1 cellular context compared by ENCODE assay signal in the genomic region with DNA sequence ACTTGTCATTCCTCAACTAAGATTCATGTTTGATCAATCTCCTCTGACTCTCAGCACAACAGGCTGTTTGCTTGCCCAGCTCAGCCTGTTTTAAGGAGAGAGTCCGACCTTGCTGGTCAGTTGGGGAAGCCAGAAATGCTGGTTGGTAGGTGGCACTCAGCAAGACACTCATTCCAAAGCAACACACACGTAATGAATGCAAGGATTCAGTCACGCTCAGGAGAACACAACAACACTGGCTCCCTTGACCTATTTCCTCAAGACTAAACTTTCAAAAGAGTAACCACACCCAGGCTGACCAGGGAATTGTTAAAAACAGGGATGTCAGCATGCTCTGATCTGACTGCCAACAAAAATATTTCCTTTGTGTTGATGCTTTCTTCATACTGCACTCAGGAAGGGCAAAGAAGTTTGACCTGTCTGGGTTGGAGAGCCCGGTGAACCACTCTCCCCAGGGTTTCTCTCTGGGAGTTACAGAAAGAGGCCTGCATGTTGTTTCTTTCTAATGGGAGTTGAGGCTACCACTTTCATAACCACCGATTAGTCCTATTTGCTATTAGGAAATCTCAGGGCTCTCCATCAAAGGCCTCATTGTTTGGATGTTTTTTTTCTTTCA.
TF ChIP-seq lines count a peak whose summit lies in the region.

No MANE protein-coding gene starts in this region.

TF ChIP-seq in HepG2, 621 proteins besides CTCF, POLR2A, EP300 and RAD21 (continued from another document and continues in another):
- TF ChIP-seq, protein P1, sequence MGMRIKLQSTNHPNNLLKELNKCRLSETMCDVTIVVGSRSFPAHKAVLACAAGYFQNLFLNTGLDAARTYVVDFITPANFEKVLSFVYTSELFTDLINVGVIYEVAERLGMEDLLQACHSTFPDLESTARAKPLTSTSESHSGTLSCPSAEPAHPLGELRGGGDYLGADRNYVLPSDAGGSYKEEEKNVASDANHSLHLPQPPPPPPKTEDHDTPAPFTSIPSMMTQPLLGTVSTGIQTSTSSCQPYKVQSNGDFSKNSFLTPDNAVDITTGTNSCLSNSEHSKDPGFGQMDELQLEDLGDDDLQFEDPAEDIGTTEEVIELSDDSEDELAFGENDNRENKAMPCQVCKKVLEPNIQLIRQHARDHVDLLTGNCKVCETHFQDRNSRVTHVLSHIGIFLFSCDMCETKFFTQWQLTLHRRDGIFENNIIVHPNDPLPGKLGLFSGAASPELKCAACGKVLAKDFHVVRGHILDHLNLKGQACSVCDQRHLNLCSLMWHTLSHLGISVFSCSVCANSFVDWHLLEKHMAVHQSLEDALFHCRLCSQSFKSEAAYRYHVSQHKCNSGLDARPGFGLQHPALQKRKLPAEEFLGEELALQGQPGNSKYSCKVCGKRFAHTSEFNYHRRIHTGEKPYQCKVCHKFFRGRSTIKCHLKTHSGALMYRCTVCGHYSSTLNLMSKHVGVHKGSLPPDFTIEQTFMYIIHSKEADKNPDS (CRISPR knock-in tag; IDR thresholded peaks at IDR 0.05), result no peak
- no peak for TF ChIP-seq NFYC (CRISPR knock-in tag; IDR thresholded peaks at IDR 0.05)
- no peak for TF ChIP-seq ZFAT (CRISPR knock-in tag; conservative IDR thresholded peaks at IDR 0.05)
- TF ChIP-seq, protein P2, sequence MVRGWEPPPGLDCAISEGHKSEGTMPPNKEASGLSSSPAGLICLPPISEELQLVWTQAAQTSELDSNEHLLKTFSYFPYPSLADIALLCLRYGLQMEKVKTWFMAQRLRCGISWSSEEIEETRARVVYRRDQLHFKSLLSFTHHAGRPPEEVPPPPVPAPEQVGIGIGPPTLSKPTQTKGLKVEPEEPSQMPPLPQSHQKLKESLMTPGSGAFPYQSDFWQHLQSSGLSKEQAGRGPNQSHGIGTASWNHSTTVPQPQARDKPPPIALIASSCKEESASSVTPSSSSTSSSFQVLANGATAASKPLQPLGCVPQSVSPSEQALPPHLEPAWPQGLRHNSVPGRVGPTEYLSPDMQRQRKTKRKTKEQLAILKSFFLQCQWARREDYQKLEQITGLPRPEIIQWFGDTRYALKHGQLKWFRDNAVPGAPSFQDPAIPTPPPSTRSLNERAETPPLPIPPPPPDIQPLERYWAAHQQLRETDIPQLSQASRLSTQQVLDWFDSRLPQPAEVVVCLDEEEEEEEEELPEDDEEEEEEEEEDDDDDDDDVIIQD (CRISPR knock-in tag; IDR thresholded peaks at IDR 0.05; ENCODE audit: low read depth), result 0 out of 2 replicates have a peak, but pooled peaks have one; percentile 11
- TF ChIP-seq NBN (conservative IDR thresholded peaks at IDR 0.05), result no peak
- TF ChIP-seq FOXM1 (CRISPR knock-in tag; IDR thresholded peaks at IDR 0.05), result no peak
- TF ChIP-seq EEA1 (CRISPR knock-in tag; IDR thresholded peaks at IDR 0.05; ENCODE audit: borderline replicate concordance), result no peak
- no peak for TF ChIP-seq KDM1A (CRISPR knock-in tag; IDR thresholded peaks at IDR 0.05)
- no peak for TF ChIP-seq NFRKB (IDR thresholded peaks at IDR 0.05)
- TF ChIP-seq MED1 (CRISPR knock-in tag; IDR thresholded peaks at IDR 0.05), result no peak
- TF ChIP-seq ZNF619 (CRISPR knock-in tag; IDR thresholded peaks at IDR 0.05), result no peak
- no peak for TF ChIP-seq ZNF557 (CRISPR knock-in tag; IDR thresholded peaks at IDR 0.05)
- TF ChIP-seq, protein P3, sequence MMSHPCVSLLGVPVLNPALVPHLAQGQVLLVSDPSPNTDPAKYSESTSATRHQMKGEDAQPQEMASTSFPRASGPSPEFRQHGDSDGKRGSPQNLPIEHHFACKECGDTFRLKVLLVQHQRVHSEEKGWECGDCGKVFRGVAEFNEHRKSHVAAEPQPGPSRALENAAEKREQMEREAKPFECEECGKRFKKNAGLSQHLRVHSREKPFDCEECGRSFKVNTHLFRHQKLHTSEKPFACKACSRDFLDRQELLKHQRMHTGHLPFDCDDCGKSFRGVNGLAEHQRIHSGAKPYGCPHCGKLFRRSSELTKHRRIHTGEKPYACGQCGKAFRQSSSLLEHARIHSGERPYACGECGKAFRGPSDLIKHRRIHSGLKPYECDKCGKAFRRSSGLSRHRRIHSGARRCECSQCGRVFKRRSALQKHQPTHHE (CRISPR knock-in tag; IDR thresholded peaks at IDR 0.05; ENCODE audit: borderline replicate concordance), result no peak
- no peak for TF ChIP-seq IRF2 (CRISPR knock-in tag; IDR thresholded peaks at IDR 0.05)
- TF ChIP-seq, protein P4, sequence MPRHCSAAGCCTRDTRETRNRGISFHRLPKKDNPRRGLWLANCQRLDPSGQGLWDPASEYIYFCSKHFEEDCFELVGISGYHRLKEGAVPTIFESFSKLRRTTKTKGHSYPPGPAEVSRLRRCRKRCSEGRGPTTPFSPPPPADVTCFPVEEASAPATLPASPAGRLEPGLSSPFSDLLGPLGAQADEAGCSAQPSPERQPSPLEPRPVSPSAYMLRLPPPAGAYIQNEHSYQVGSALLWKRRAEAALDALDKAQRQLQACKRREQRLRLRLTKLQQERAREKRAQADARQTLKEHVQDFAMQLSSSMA (CRISPR knock-in tag; IDR thresholded peaks at IDR 0.05), result no peak
- no peak for TF ChIP-seq ETV5 (CRISPR knock-in tag; IDR thresholded peaks at IDR 0.05; ENCODE audit: borderline replicate concordance)
- TF ChIP-seq, protein P5, sequence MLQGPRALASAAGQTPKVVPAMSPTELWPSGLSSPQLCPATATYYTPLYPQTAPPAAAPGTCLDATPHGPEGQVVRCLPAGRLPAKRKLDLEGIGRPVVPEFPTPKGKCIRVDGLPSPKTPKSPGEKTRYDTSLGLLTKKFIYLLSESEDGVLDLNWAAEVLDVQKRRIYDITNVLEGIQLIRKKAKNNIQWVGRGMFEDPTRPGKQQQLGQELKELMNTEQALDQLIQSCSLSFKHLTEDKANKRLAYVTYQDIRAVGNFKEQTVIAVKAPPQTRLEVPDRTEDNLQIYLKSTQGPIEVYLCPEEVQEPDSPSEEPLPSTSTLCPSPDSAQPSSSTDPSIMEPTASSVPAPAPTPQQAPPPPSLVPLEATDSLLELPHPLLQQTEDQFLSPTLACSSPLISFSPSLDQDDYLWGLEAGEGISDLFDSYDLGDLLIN (CRISPR knock-in tag; IDR thresholded peaks at IDR 0.05; ENCODE audit: borderline replicate concordance), result no peak
- TF ChIP-seq, protein P6, sequence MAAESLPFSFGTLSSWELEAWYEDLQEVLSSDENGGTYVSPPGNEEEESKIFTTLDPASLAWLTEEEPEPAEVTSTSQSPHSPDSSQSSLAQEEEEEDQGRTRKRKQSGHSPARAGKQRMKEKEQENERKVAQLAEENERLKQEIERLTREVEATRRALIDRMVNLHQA (CRISPR knock-in tag; IDR thresholded peaks at IDR 0.05), result no peak
- TF ChIP-seq ZNF501 (CRISPR knock-in tag; IDR thresholded peaks at IDR 0.05), result no peak
- TF ChIP-seq, protein P7, sequence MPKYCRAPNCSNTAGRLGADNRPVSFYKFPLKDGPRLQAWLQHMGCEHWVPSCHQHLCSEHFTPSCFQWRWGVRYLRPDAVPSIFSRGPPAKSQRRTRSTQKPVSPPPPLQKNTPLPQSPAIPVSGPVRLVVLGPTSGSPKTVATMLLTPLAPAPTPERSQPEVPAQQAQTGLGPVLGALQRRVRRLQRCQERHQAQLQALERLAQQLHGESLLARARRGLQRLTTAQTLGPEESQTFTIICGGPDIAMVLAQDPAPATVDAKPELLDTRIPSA (CRISPR knock-in tag; IDR thresholded peaks at IDR 0.05; ENCODE audit: borderline replicate concordance), result no peak
- TF ChIP-seq ZNF343 (CRISPR knock-in tag; IDR thresholded peaks at IDR 0.05), result no peak
- no peak for TF ChIP-seq ZNF441 (CRISPR knock-in tag; IDR thresholded peaks at IDR 0.05; ENCODE audit: borderline replicate concordance)
- TF ChIP-seq, protein P8, sequence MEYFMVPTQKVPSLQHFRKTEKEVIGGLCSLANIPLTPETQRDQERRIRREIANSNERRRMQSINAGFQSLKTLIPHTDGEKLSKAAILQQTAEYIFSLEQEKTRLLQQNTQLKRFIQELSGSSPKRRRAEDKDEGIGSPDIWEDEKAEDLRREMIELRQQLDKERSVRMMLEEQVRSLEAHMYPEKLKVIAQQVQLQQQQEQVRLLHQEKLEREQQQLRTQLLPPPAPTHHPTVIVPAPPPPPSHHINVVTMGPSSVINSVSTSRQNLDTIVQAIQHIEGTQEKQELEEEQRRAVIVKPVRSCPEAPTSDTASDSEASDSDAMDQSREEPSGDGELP (IDR thresholded peaks at IDR 0.05; ENCODE audit: borderline replicate concordance, low read depth), result no peak
- no peak for TF ChIP-seq ZNF879 (CRISPR knock-in tag; IDR thresholded peaks at IDR 0.05)
- no peak for TF ChIP-seq ZNF263 (CRISPR knock-in tag; IDR thresholded peaks at IDR 0.05)
- no peak for TF ChIP-seq HNRNPL (IDR thresholded peaks at IDR 0.05; ENCODE audit: low read depth, low read length)
- TF ChIP-seq JARID2 (CRISPR knock-in tag; IDR thresholded peaks at IDR 0.05; ENCODE audit: insufficient replicate concordance), result no peak
- TF ChIP-seq NFKBIZ (CRISPR knock-in tag; IDR thresholded peaks at IDR 0.05), result 0 out of 2 replicates have a peak, but pooled peaks have one; percentile 73
- TF ChIP-seq NFE2L1 (CRISPR knock-in tag; IDR thresholded peaks at IDR 0.05; ENCODE audit: borderline replicate concordance), result no peak
- no peak for TF ChIP-seq KMT2A (CRISPR knock-in tag; IDR thresholded peaks at IDR 0.05)
- no peak for TF ChIP-seq ELF4 (CRISPR knock-in tag; IDR thresholded peaks at IDR 0.05; ENCODE audit: borderline replicate concordance)
- no peak for TF ChIP-seq ZNF101 (CRISPR knock-in tag; IDR thresholded peaks at IDR 0.05; ENCODE audit: borderline replicate concordance, low read depth)
- TF ChIP-seq XRCC5 (optimal IDR thresholded peaks at IDR 0.05; ENCODE audit: low read length), result no peak
- no peak for TF ChIP-seq RFXAP (CRISPR knock-in tag; IDR thresholded peaks at IDR 0.05; ENCODE audit: borderline replicate concordance)
- TF ChIP-seq, protein P9, sequence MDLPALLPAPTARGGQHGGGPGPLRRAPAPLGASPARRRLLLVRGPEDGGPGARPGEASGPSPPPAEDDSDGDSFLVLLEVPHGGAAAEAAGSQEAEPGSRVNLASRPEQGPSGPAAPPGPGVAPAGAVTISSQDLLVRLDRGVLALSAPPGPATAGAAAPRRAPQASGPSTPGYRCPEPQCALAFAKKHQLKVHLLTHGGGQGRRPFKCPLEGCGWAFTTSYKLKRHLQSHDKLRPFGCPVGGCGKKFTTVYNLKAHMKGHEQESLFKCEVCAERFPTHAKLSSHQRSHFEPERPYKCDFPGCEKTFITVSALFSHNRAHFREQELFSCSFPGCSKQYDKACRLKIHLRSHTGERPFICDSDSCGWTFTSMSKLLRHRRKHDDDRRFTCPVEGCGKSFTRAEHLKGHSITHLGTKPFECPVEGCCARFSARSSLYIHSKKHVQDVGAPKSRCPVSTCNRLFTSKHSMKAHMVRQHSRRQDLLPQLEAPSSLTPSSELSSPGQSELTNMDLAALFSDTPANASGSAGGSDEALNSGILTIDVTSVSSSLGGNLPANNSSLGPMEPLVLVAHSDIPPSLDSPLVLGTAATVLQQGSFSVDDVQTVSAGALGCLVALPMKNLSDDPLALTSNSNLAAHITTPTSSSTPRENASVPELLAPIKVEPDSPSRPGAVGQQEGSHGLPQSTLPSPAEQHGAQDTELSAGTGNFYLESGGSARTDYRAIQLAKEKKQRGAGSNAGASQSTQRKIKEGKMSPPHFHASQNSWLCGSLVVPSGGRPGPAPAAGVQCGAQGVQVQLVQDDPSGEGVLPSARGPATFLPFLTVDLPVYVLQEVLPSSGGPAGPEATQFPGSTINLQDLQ (CRISPR knock-in tag; IDR thresholded peaks at IDR 0.05), result no peak
- no peak for TF ChIP-seq NFIC (IDR thresholded peaks at IDR 0.05; ENCODE audit: low read length)
- TF ChIP-seq MAFG (CRISPR knock-in tag; IDR thresholded peaks at IDR 0.05), result no peak
- TF ChIP-seq, protein P10, sequence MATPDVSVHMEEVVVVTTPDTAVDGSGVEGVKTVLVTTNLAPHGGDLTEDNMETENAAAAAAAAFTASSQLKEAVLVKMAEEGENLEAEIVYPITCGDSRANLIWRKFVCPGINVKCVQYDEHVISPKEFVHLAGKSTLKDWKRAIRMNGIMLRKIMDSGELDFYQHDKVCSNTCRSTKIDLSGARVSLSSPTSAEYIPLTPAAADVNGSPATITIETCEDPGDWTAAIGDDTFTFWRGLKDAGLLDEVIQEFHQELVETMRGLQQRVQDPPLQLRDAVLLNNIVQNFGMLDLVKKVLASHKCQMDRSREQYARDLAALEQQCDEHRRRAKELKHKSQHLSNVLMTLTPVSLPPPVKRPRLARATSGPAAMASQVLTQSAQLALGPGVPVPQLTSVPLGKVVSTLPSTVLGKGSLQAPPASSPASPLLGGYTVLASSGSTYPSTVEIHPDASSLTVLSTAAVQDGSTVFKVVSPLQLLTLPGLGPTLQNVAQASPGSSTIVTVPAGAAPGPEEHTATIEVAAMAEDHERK (CRISPR knock-in tag; IDR thresholded peaks at IDR 0.05; ENCODE audit: low read depth), result no peak
- no peak for TF ChIP-seq ZC3H4 (CRISPR knock-in tag; IDR thresholded peaks at IDR 0.05; ENCODE audit: borderline replicate concordance)
- TF ChIP-seq, protein P11, sequence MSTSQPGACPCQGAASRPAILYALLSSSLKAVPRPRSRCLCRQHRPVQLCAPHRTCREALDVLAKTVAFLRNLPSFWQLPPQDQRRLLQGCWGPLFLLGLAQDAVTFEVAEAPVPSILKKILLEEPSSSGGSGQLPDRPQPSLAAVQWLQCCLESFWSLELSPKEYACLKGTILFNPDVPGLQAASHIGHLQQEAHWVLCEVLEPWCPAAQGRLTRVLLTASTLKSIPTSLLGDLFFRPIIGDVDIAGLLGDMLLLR (CRISPR knock-in tag; IDR thresholded peaks at IDR 0.05), result no peak
- TF ChIP-seq CBFB (CRISPR knock-in tag; IDR thresholded peaks at IDR 0.05), result no peak
- no peak for TF ChIP-seq HIVEP1 (CRISPR knock-in tag; IDR thresholded peaks at IDR 0.05)
- TF ChIP-seq ZNF850 (CRISPR knock-in tag; conservative IDR thresholded peaks at IDR 0.05), result no peak
- TF ChIP-seq ZNF33A (CRISPR knock-in tag; IDR thresholded peaks at IDR 0.05; ENCODE audit: borderline replicate concordance), result no peak
- TF ChIP-seq, protein P12, sequence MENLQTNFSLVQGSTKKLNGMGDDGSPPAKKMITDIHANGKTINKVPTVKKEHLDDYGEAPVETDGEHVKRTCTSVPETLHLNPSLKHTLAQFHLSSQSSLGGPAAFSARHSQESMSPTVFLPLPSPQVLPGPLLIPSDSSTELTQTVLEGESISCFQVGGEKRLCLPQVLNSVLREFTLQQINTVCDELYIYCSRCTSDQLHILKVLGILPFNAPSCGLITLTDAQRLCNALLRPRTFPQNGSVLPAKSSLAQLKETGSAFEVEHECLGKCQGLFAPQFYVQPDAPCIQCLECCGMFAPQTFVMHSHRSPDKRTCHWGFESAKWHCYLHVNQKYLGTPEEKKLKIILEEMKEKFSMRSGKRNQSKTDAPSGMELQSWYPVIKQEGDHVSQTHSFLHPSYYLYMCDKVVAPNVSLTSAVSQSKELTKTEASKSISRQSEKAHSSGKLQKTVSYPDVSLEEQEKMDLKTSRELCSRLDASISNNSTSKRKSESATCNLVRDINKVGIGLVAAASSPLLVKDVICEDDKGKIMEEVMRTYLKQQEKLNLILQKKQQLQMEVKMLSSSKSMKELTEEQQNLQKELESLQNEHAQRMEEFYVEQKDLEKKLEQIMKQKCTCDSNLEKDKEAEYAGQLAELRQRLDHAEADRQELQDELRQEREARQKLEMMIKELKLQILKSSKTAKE (CRISPR knock-in tag; IDR thresholded peaks at IDR 0.05; ENCODE audit: borderline replicate concordance), result no peak
- TF ChIP-seq ZBTB38 (CRISPR knock-in tag; IDR thresholded peaks at IDR 0.05), result no peak
- TF ChIP-seq ZNF747 (CRISPR knock-in tag; IDR thresholded peaks at IDR 0.05; ENCODE audit: borderline replicate concordance), result no peak
- no peak for TF ChIP-seq MYC (CRISPR knock-in tag; IDR thresholded peaks at IDR 0.05; ENCODE audit: borderline replicate concordance)
- TF ChIP-seq KLF13 (CRISPR knock-in tag; IDR thresholded peaks at IDR 0.05), result no peak
